ENCODE assay signal across 27 cellular contexts in genomic region chr9:134264169-134264568, GRCh38.
"Had no signal": no experiment of that assay in that cellular context is flagged by ENCODE, and none has a peak within 500 bp of the region (broad histone marks: within the 10 kb centered on the region; RNA-seq: fewer than 3 reads in every experiment).

No MANE protein-coding gene starts in this region.

- FAIRE-seq: pancreas, small intestine, urothelium cell line had no signal

- H3K27me3 ChIP-seq: hepatocyte, pancreas, testis, thyroid gland, upper lobe of right lung had no signal

- H3K4me2 ChIP-seq: hepatocyte had no signal

- H3K79me2 ChIP-seq: hepatocyte had no signal

- H3K4me1 ChIP-seq: pancreas, prostate gland, sigmoid colon, thyroid gland, upper lobe of right lung had no signal

- DNase-seq: islet precursor cell; midbrain; mucosa of descending colon; naive thymus-derived CD4-positive, alpha-beta T cell; nucleus accumbens; posterior cingulate gyrus; retina; sigmoid colon; small intestine; spleen; stimulated activated CD4-positive, alpha-beta T cell treated with anti-CD3 and anti-CD28 coated beads, Interleukin-2, amount 100 ng/mL, for 48 hours; stimulated activated CD4-positive, alpha-beta T cell treated with anti-CD3 and anti-CD28 coated beads, Interleukin-4, amount 100 ng/mL, for 4 hours; stimulated activated CD8-positive, alpha-beta memory T cell treated with anti-CD3 and anti-CD28 coated beads, Interleukin-4, amount 100 ng/mL, for 48 hours; stimulated activated naive CD4-positive, alpha-beta T cell treated with Interleukin-2 at 50 U/mL for 16 hours; stomach; testis; thyroid gland; trophoblast cell; upper lobe of right lung had no signal

- H3K36me3 ChIP-seq: heart left ventricle, pancreas, prostate gland, sigmoid colon, spleen, stomach, thyroid gland, upper lobe of right lung had no signal

- H3K4me3 ChIP-seq: heart left ventricle, hepatocyte, mucosa of descending colon, pancreas, prostate gland, sigmoid colon, spleen, stomach, testis, thyroid gland, upper lobe of right lung had no signal

- ATAC-seq: heart left ventricle; mucosa of descending colon; naive thymus-derived CD4-positive, alpha-beta T cell; natural killer cell treated with Interleukin-12 subunit alpha and Interleukin-12 subunit beta and Interleukin-15 and Interleukin-18, amount 100 ng/mL, for 72 hours; right cardiac atrium; stimulated activated memory B cell treated with anti-CD40 and anti-IgM and Interleukin-4, amounts not matched to agents 10 μg/mL and 1 μg/mL and 100 μg/mL, for 72 hours; upper lobe of right lung had no signal

- H3K9me3 ChIP-seq: heart left ventricle, mucosa of descending colon, pancreas, prostate gland, sigmoid colon, spleen, stomach, testis, thyroid gland, upper lobe of right lung had no signal

- H3K27ac ChIP-seq: heart left ventricle, hepatocyte, pancreas, prostate gland, sigmoid colon, spleen, stomach, testis, thyroid gland, upper lobe of right lung had no signal

- H2AFZ ChIP-seq: hepatocyte had no signal
